30 cellular contexts compared by ENCODE assay signal in the genomic region with DNA sequence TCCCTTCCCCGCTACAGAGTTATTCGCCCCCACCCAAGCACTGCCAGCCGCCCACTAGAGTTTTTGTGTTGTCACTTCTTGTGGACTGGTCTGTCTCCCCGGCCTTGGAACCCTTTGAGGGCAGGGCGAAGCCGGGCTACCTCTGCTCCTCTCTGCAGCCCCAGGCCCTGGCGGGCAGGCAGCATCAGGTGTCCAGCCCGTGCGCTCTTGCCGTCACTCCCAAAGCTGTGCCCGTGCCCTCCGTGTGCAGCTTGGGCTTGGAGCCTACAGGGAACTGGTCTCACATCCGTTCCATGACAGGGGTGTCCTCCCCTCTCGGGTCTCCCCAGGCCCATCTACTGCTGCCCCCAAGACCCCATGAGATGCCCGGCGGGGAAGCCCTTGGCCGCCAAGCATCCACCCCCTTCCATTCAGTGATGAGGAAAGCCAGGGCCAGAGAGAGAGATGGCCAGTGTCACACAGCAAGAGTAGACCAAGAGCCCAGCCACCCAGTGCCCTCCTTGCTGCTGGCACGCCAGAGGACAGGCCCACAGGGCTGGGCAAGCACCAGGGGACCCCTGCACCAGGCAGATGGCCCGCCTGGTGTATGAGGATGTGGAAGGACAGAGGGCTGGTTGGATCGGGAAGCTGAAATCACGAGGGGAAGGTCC.
"Had no signal": no experiment of that assay in that cellular context is flagged by ENCODE, and none has a peak within 500 bp of the region (broad histone marks: within the 10 kb centered on the region; RNA-seq: fewer than 3 reads in every experiment).

No MANE protein-coding gene starts in this region.

- DNase-seq: Karpas-422, Kasumi-1, MG63, MM.1S, MV-4-11, NCI-H1048, NCI-H1092, NCI-H1092 treated with DMSO at 0.1 percent for 48 hours, NCI-H1105, NCI-H1105 treated with DMSO at 0.1 percent for 48 hours, NCI-H1417, NCI-H1417 treated with DMSO at 0.1 percent for 48 hours, NCI-H1436, NCI-H1436 treated with DMSO at 0.1 percent for 48 hours, NCI-H146, NCI-H187, NCI-H187 treated with DMSO at 0.1 percent for 48 hours, NCI-H1930, NCI-H2029, NCI-H2029 treated with DMSO at 0.1 percent for 48 hours, NCI-H2081, NCI-H2081 treated with DMSO at 0.1 percent for 48 hours, NCI-H2107, NCI-H2171, NCI-H2171 treated with DMSO at 0.1 percent for 48 hours, NCI-H2227 treated with DMSO at 0.1 percent for 48 hours, NCI-H226, NCI-H345, NCI-H510A had no signal

- H3K9ac ChIP-seq: KMS-11 had no signal

- H3K4me3 ChIP-seq: MG63 had no signal

- H3K27ac ChIP-seq: KMS-11 had no signal

- H3K36me3 ChIP-seq: MG63 had no signal

- H3K9me3 ChIP-seq: MG63 had no signal

- H3K4me2 ChIP-seq: KMS-11 had no signal

- H3K27me3 ChIP-seq: MG63 had no signal
